In the genomic region with DNA sequence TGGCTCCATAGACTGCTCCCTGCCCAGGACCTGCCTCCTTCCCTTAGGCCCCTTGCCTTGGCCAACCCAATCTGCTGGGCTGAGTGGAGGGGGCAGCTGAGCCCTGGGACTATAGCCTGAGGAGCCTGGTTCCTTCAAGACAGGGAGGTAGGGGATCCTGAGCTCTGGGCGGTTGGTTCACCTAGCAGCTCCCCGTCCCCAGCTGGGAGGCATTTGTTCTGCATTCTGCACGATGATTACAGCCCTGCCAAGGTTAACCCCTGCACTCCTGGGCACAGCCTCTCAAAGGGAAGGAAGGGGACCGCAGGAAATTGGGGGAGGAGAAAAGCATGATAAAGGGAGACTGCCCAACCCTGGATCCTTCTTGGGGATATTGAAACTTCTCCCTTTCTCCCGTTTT, we compare ENCODE assay signal across 1 cellular context.
TF ChIP-seq lines count a peak whose summit lies in the region.

No MANE protein-coding gene starts in this region.

TF ChIP-seq in GM23338, 12 proteins besides CTCF, POLR2A, EP300 and RAD21:
- TF ChIP-seq, protein P1, sequence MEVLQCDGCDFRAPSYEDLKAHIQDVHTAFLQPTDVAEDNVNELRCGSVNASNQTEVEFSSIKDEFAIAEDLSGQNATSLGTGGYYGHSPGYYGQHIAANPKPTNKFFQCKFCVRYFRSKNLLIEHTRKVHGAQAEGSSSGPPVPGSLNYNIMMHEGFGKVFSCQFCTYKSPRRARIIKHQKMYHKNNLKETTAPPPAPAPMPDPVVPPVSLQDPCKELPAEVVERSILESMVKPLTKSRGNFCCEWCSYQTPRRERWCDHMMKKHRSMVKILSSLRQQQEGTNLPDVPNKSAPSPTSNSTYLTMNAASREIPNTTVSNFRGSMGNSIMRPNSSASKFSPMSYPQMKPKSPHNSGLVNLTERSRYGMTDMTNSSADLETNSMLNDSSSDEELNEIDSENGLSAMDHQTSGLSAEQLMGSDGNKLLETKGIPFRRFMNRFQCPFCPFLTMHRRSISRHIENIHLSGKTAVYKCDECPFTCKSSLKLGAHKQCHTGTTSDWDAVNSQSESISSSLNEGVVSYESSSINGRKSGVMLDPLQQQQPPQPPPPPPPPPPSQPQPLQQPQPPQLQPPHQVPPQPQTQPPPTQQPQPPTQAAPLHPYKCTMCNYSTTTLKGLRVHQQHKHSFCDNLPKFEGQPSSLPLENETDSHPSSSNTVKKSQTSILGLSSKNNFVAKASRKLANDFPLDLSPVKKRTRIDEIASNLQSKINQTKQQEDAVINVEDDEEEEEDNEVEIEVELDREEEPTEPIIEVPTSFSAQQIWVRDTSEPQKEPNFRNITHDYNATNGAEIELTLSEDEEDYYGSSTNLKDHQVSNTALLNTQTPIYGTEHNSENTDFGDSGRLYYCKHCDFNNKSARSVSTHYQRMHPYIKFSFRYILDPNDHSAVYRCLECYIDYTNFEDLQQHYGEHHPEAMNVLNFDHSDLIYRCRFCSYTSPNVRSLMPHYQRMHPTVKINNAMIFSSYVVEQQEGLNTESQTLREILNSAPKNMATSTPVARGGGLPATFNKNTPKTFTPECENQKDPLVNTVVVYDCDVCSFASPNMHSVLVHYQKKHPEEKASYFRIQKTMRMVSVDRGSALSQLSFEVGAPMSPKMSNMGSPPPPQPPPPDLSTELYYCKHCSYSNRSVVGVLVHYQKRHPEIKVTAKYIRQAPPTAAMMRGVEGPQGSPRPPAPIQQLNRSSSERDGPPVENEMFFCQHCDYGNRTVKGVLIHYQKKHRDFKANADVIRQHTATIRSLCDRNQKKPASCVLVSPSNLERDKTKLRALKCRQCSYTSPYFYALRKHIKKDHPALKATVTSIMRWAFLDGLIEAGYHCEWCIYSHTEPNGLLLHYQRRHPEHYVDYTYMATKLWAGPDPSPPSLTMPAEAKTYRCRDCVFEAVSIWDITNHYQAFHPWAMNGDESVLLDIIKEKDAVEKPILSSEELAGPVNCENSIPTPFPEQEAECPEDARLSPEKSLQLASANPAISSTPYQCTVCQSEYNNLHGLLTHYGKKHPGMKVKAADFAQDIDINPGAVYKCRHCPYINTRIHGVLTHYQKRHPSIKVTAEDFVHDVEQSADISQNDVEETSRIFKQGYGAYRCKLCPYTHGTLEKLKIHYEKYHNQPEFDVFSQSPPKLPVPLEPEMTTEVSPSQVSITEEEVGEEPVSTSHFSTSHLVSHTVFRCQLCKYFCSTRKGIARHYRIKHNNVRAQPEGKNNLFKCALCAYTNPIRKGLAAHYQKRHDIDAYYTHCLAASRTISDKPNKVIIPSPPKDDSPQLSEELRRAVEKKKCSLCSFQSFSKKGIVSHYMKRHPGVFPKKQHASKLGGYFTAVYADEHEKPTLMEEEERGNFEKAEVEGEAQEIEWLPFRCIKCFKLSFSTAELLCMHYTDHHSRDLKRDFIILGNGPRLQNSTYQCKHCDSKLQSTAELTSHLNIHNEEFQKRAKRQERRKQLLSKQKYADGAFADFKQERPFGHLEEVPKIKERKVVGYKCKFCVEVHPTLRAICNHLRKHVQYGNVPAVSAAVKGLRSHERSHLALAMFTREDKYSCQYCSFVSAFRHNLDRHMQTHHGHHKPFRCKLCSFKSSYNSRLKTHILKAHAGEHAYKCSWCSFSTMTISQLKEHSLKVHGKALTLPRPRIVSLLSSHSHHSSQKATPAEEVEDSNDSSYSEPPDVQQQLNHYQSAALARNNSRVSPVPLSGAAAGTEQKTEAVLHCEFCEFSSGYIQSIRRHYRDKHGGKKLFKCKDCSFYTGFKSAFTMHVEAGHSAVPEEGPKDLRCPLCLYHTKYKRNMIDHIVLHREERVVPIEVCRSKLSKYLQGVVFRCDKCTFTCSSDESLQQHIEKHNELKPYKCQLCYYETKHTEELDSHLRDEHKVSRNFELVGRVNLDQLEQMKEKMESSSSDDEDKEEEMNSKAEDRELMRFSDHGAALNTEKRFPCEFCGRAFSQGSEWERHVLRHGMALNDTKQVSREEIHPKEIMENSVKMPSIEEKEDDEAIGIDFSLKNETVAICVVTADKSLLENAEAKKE (CRISPR knock-in tag; IDR thresholded peaks at IDR 0.05): 0 out of 2 replicates have a peak, but pooled peaks have one; percentile 3
- no peak for TF ChIP-seq POLR2AphosphoS5 (IDR thresholded peaks at IDR 0.05; ENCODE audit: low read depth)
TF ChIP-seq in GM23338: peak in this region for 1.
